8 cellular contexts compared by ENCODE assay signal in the genomic region with DNA sequence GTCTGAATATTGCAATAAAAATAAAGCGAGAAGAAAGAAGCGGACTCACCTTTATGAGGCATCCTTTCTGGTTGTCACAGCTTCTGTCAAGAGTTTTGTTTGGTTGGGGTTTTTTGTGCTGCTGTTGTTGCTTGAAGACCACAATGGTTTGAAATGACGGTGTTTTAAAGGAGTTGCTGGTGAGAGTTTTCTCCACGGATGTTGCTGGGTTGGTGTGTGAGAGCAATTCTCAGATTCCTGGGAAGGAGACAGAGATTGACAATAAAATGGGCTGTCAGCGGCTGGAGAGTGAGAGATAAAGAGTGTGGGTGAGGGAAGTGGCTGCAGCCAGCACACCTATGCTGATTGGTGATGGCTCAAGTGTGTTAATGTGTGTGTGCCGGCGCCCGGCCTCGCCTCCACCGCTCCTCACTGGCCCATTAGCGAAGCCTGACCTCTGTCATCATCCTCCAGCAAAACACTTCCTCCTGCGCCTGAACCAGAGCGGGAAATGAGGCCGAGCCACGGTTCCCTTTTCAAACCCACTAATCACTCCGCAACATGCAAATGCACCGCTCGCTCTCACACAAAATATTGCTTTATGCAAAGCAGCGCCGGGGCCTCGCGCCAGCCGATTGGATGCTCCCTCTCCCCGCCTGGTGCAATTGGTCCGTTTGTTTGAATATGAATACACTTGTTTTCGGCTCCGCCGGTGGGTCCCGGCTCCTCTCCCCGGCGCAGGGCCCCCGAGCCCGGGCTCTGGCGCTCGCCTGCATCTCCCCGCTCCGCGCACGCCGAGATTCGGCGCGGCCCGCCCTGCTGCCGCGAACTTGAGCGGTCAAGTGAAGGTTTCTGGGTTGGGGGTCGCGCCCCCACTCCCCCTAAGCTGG. TPM values are rescaled to one million over a fixed set of nuclear protein-coding genes. Genes with fewer than 3 reads are reported as not detected.
A peak's percentile ranks its signal among the peaks of the same experiment; 100 is the strongest.
DNase-seq lines count a peak whose midpoint lies in the region; ATAC-seq and TF ChIP-seq lines count a peak whose summit lies in the region.

Gene PAX6 (minus strand): TSS at position 544 of the 869 bp plus-strand sequence. CDS start 4,911 bp downstream, outside the sequence.

- peaks cover 2% of the 10 kb centered on the region for H3K36me3 Mint-ChIP-seq in activated CD8-positive, alpha-beta memory T cell treated with anti-CD3 and anti-CD28 coated beads, Interleukin-2, amount 10 ng/mL, durations not matched to agents 7 days and 5 days
- H3K36me3 Mint-ChIP-seq in T-helper 17 cell (ENCODE audit: low read depth): peaks cover 12% of the 10 kb centered on the region

- peak; percentile 48 for ATAC-seq in activated CD8-positive, alpha-beta memory T cell treated with anti-CD3 and anti-CD28 coated beads, Interleukin-2, amount 10 ng/mL, durations not matched to agents 7 days and 5 days
- peak; percentile 58 for ATAC-seq in HG02588 (IDR thresholded peaks at IDR 0.05; ENCODE audit: unreplicated experiment)
- peak; percentile 65 for ATAC-seq in T-helper 17 cell

- H3K4me1 Mint-ChIP-seq in activated CD8-positive, alpha-beta memory T cell treated with anti-CD3 and anti-CD28 coated beads, Interleukin-2, amount 10 ng/mL, durations not matched to agents 7 days and 5 days: peaks cover 32% of the 10 kb centered on the region
- peaks cover 32% of the 10 kb centered on the region for H3K4me1 Mint-ChIP-seq in T-helper 17 cell

- no peak for TF ChIP-seq CTCF in NB4 (IDR thresholded peaks at IDR 0.05; ENCODE audit: low read depth, low read length)

- no peaks in the 10 kb centered on the region for H3K9me3 Mint-ChIP-seq in activated CD8-positive, alpha-beta memory T cell treated with anti-CD3 and anti-CD28 coated beads, Interleukin-2, amount 10 ng/mL, durations not matched to agents 7 days and 5 days (ENCODE audit: low read depth)

- TF ChIP-seq POLR2A in NB4 (IDR thresholded peaks at IDR 0.05; ENCODE audit: extremely low read depth, insufficient read length): no peak

- CTCF ChIA-PET in activated CD8-positive, alpha-beta memory T cell treated with anti-CD3 and anti-CD28 coated beads, Interleukin-2, amount 10 ng/mL, durations not matched to agents 7 days and 5 days (lab: Charles Lee): no interaction called here

- H3K9me3 ChIP-seq in T-helper 17 cell (ENCODE audit: control insufficient read depth, low read length, poor library complexity, severe bottlenecking): no peaks in the 10 kb centered on the region

- peak within 1 kb of the TSS; percentile 43 for H3K4me3 Mint-ChIP-seq in activated CD8-positive, alpha-beta memory T cell treated with anti-CD3 and anti-CD28 coated beads, Interleukin-2, amount 10 ng/mL, durations not matched to agents 7 days and 5 days
- peak within 1 kb of the TSS; percentile 91 for H3K4me3 Mint-ChIP-seq in T-helper 17 cell

- peak; percentile 52 for DNase-seq in activated CD8-positive, alpha-beta memory T cell treated with anti-CD3 and anti-CD28 coated beads, Interleukin-2, amount 10 ng/mL, durations not matched to agents 7 days and 5 days
- DNase-seq in activated CD8-positive, alpha-beta memory T cell treated with anti-CD3 and anti-CD28 coated beads, Interleukin-2, amount 50 U/mL, for 48 hours: no peak
- DNase-seq in NB4 (ENCODE audit: low read depth) (peak; percentile 97), T-helper 17 cell (no peak), ecto neural progenitor cell (ENCODE audit: low spot score) (peak; percentile 94), medulla oblongata (ENCODE audit: extremely low spot score) (peak; percentile 84), superior temporal gyrus (ENCODE audit: extremely low spot score) (peak; percentile 53)

- H3K27me3 Mint-ChIP-seq in activated CD8-positive, alpha-beta memory T cell treated with anti-CD3 and anti-CD28 coated beads, Interleukin-2, amount 10 ng/mL, durations not matched to agents 7 days and 5 days: peaks cover 84% of the 10 kb centered on the region
- peaks cover 77% of the 10 kb centered on the region for H3K27me3 Mint-ChIP-seq in T-helper 17 cell

- peak within 1 kb of the TSS; percentile 33 for H3K27ac Mint-ChIP-seq in activated CD8-positive, alpha-beta memory T cell treated with anti-CD3 and anti-CD28 coated beads, Interleukin-2, amount 10 ng/mL, durations not matched to agents 7 days and 5 days
- H3K27ac Mint-ChIP-seq in T-helper 17 cell: no peak within 1 kb of the TSS

- peak within 1 kb of the TSS; percentile 50 for H3K4me3 ChIP-seq in NB4 (ENCODE audit: low read depth, low read length)

RNA-seq across cellular contexts. Expression of gene PAX6, which starts in this region (rescaled TPM):
- total RNA-seq in activated CD8-positive, alpha-beta memory T cell treated with anti-CD3 and anti-CD28 coated beads, Interleukin-2, amount 10 ng/mL, durations not matched to agents 7 days and 5 days: not detected
- total RNA-seq in T-helper 17 cell: not detected

Comparison
In these comparisons a context has a peak if more than half of its experiments do, and no peak if none do; other contexts are left out.
1. Peak in DNase-seq and ATAC-seq in activated CD8-positive, alpha-beta memory T cell treated with anti-CD3 and anti-CD28 coated beads, Interleukin-2, amount 10 ng/mL, durations not matched to agents 7 days and 5 days; RNA of the gene not detected or under 1 TPM.
2. Peak in ATAC-seq in T-helper 17 cell; RNA of the gene not detected or under 1 TPM.
3. DNase-seq: peak in NB4 (single experiment), ecto neural progenitor cell (single experiment), medulla oblongata (single experiment) and superior temporal gyrus (single experiment); none in activated CD8-positive, alpha-beta memory T cell treated with anti-CD3 and anti-CD28 coated beads, Interleukin-2, amount 50 U/mL, for 48 hours (single experiment) and T-helper 17 cell (0 of 3).
4. Peak in every context shown above with its lines, with median percentiles within 50 percentile points of each other: ATAC-seq.